In genomic region chr1:41323243-41323642, GRCh38 we compare ENCODE assay signal across 14 cellular contexts. TPM values are rescaled to one million over a fixed set of nuclear protein-coding genes. Genes with fewer than 3 reads are reported as not detected.
"Had no signal": no experiment of that assay in that cellular context is flagged by ENCODE, and none has a peak within 500 bp of the region (broad histone marks: within the 10 kb centered on the region; RNA-seq: fewer than 3 reads in every experiment).

No MANE protein-coding gene starts in this region.

- H3K4me3 Mint-ChIP-seq: activated CD4-positive, alpha-beta memory T cell treated with anti-CD3 and anti-CD28 coated beads, Interleukin-2, amount 10 ng/mL, durations not matched to agents 7 days and 5 days; activated CD4-positive, alpha-beta T cell treated with anti-CD3 and anti-CD28 coated beads for 36 hours; activated naive CD8-positive, alpha-beta T cell treated with anti-CD3 and anti-CD28 coated beads, Interleukin-2, amount 10 ng/mL, durations not matched to agents 7 days and 5 days; activated T-helper 1 cell treated with anti-CD3 and anti-CD28 coated beads, Interleukin-12 subunit alpha, Interleukin-12 subunit beta, Interleukin-2, Interleukin-4 antibody, amounts not matched to agents 30 ng/mL and 10 ng/mL and 1 ng/mL, durations not matched to agents 14 hours and 24 hours and 36 hours; brain; natural killer cell treated with Interleukin-12 subunit alpha and Interleukin-12 subunit beta and Interleukin-15 and Interleukin-18, amount 100 ng/mL, for 72 hours; T-helper 17 cell had no signal

- H3K36me3 ChIP-seq: gastroesophageal sphincter, left lung, right atrium auricular region, transverse colon had no signal

- ATAC-seq: gastroesophageal sphincter, T-helper 17 cell had no signal

- H3K9me3 Mint-ChIP-seq: activated CD4-positive, alpha-beta memory T cell treated with anti-CD3 and anti-CD28 coated beads, Interleukin-2, amount 10 ng/mL, durations not matched to agents 7 days and 5 days; activated naive CD8-positive, alpha-beta T cell treated with anti-CD3 and anti-CD28 coated beads, Interleukin-2, amount 10 ng/mL, durations not matched to agents 7 days and 5 days; activated T-helper 1 cell treated with anti-CD3 and anti-CD28 coated beads, Interleukin-12 subunit alpha, Interleukin-12 subunit beta, Interleukin-2, Interleukin-4 antibody, amounts not matched to agents 30 ng/mL and 10 ng/mL and 1 ng/mL, durations not matched to agents 14 hours and 24 hours and 36 hours; brain; natural killer cell treated with Interleukin-12 subunit alpha and Interleukin-12 subunit beta and Interleukin-15 and Interleukin-18, amount 100 ng/mL, for 72 hours had no signal

- H3K27ac ChIP-seq: gastroesophageal sphincter, left lung, right atrium auricular region, transverse colon had no signal

- H3K4me1 ChIP-seq: left lung had no signal

- H3K4me1 Mint-ChIP-seq: activated CD4-positive, alpha-beta memory T cell treated with anti-CD3 and anti-CD28 coated beads, Interleukin-2, amount 10 ng/mL, durations not matched to agents 7 days and 5 days; activated CD4-positive, alpha-beta T cell treated with anti-CD3 and anti-CD28 coated beads for 36 hours; activated naive CD8-positive, alpha-beta T cell treated with anti-CD3 and anti-CD28 coated beads, Interleukin-2, amount 10 ng/mL, durations not matched to agents 7 days and 5 days had no signal

- H3K9me3 ChIP-seq: gastroesophageal sphincter, left lung, right atrium auricular region, transverse colon had no signal

- H3K27me3 Mint-ChIP-seq: activated CD4-positive, alpha-beta T cell treated with anti-CD3 and anti-CD28 coated beads for 36 hours; brain had no signal

- H3K36me3 Mint-ChIP-seq: activated naive CD8-positive, alpha-beta T cell treated with anti-CD3 and anti-CD28 coated beads, Interleukin-2, amount 10 ng/mL, durations not matched to agents 7 days and 5 days; brain; natural killer cell treated with Interleukin-12 subunit alpha and Interleukin-12 subunit beta and Interleukin-15 and Interleukin-18, amount 100 ng/mL, for 72 hours had no signal

- H3K27me3 ChIP-seq: gastroesophageal sphincter, left lung, right atrium auricular region, transverse colon had no signal

- DNase-seq: activated naive CD8-positive, alpha-beta T cell treated with anti-CD3 and anti-CD28 coated beads, Interleukin-2, amount 10 ng/mL, durations not matched to agents 7 days and 5 days; effector CD8-positive, alpha-beta T cell; left lung; T-helper 17 cell had no signal

- H3K27ac Mint-ChIP-seq: activated CD4-positive, alpha-beta memory T cell treated with anti-CD3 and anti-CD28 coated beads, Interleukin-2, amount 10 ng/mL, durations not matched to agents 7 days and 5 days; activated CD4-positive, alpha-beta T cell treated with anti-CD3 and anti-CD28 coated beads for 36 hours; activated naive CD8-positive, alpha-beta T cell treated with anti-CD3 and anti-CD28 coated beads, Interleukin-2, amount 10 ng/mL, durations not matched to agents 7 days and 5 days; activated T-helper 1 cell treated with anti-CD3 and anti-CD28 coated beads, Interleukin-12 subunit alpha, Interleukin-12 subunit beta, Interleukin-2, Interleukin-4 antibody, amounts not matched to agents 30 ng/mL and 10 ng/mL and 1 ng/mL, durations not matched to agents 14 hours and 24 hours and 36 hours; brain; natural killer cell treated with Interleukin-12 subunit alpha and Interleukin-12 subunit beta and Interleukin-15 and Interleukin-18, amount 100 ng/mL, for 72 hours; T-helper 17 cell had no signal

- H3K4me3 ChIP-seq: gastroesophageal sphincter, left lung, right atrium auricular region, transverse colon had no signal

RNA-seq across cellular contexts. Expression of gene FOXO6, which starts 38.0 kb away (rescaled TPM):
- total RNA-seq: activated naive CD8-positive, alpha-beta T cell treated with anti-CD3 and anti-CD28 coated beads, Interleukin-2, amount 10 ng/mL, durations not matched to agents 7 days and 5 days; activated T-helper 1 cell treated with anti-CD3 and anti-CD28 coated beads, Interleukin-12 subunit alpha, Interleukin-12 subunit beta, Interleukin-2, Interleukin-4 antibody, amounts not matched to agents 30 ng/mL and 10 ng/mL and 1 ng/mL, durations not matched to agents 14 hours and 24 hours and 36 hours; mesenteric fat pad; natural killer cell treated with Interleukin-12 subunit alpha and Interleukin-12 subunit beta and Interleukin-15 and Interleukin-18, amount 100 ng/mL, for 72 hours; subcutaneous adipose tissue had no signal
